Comparison of ENCODE assay signal across 17 cellular contexts in genomic region chr4:56790566-56791175, GRCh38.
DNase-seq lines count a peak whose midpoint lies in the region; ATAC-seq and TF ChIP-seq lines count a peak whose summit lies in the region.
"Had no signal": no experiment of that assay in that cellular context is flagged by ENCODE, and none has a peak within 500 bp of the region (broad histone marks: within the 10 kb centered on the region; RNA-seq: fewer than 3 reads in every experiment).

No MANE protein-coding gene starts in this region.

- DNase-seq in fibroblast of mammary gland (ENCODE audit: low read depth) (peak; percentile 62), NCI-H510A treated with DMSO at 0.1 percent for 48 hours (lab: John Stamatoyannopoulos, UW) (no peak), NCI-H524 treated with DMSO at 0.1 percent for 48 hours (lab: John Stamatoyannopoulos, UW) (no peak)
- DNase-seq: 8988T, Caco-2, Karpas-422, MM.1S, NCI-H1105 treated with DMSO at 0.1 percent for 48 hours, NCI-H187 treated with DMSO at 0.1 percent for 48 hours, NCI-H446, NCI-H774 had no signal

- ATAC-seq in GM18498 (IDR thresholded peaks at IDR 0.05; ENCODE audit: unreplicated experiment) (peak; percentile 21), GM19452 (IDR thresholded peaks at IDR 0.05; ENCODE audit: unreplicated experiment) (peak; percentile 12), HG03354 (IDR thresholded peaks at IDR 0.05; ENCODE audit: poor library complexity, severe bottlenecking, unreplicated experiment) (peak; percentile 10), GM21367 (IDR thresholded peaks at IDR 0.05; ENCODE audit: unreplicated experiment) (no peak), HG03175 (IDR thresholded peaks at IDR 0.05; ENCODE audit: unreplicated experiment) (no peak)

- no peak overlapping the region for H3K4me3 ChIP-seq in fibroblast of mammary gland (ENCODE audit: control insufficient read depth, low read depth, low read length)
- H3K4me3 ChIP-seq: SK-N-MC had no signal

- no peak for TF ChIP-seq CTCF in fibroblast of mammary gland (conservative IDR thresholded peaks at IDR 0.05; ENCODE audit: control insufficient read depth, insufficient read depth, low read depth, low read length)

Comparison
In these comparisons a context has a peak if more than half of its experiments do, and no peak if none do; other contexts are left out.
1. ATAC-seq: peak in GM18498 (single experiment), GM19452 (single experiment) and HG03354 (single experiment); none in GM21367 (single experiment) and HG03175 (single experiment).